Comparison of ENCODE assay signal across 1 cellular context in the genomic region with DNA sequence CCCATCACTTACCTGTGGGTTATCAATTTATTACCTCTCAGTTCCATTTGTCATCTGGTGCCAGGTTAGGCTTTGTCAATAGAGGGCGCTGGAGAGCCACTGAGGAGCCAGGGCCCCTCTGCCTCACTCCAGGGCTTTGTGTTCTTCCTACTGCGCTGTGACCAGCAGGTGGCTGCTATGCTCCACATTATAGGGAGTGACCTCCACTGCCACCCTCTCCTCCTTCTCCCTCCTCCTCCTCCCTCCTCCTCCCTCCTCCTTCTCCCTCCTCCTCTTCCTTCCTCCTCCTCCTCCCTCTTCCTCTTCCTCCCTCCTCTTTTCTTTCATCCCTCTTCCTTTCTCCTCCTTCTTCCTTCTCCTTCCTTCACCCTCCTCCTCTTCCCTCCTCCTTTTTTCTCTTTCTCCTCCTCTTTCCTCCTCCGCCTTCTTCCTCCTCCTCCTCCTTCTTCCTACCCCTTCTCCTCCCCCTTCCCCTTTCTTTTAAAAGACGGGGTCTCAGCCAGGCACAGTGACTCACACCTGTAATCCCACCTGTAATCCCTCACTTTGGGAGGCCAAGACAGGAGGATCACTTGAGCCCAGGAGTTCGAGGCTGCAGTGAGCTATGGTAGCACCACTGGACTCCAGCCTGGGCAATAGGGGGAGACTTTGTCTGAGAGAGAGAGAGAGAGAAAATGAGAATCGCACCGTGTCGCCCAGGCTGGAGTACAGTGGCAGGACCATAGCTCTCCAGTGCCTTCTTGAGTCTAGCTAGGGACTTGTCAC.
A peak's percentile ranks its signal among the peaks of the same experiment; 100 is the strongest.
TF ChIP-seq lines count a peak whose summit lies in the region.

No MANE protein-coding gene starts in this region.

TF ChIP-seq in H1, 55 proteins besides CTCF, POLR2A, EP300 and RAD21:
- TF ChIP-seq FOSL1 (IDR thresholded peaks at IDR 0.05; ENCODE audit: insufficient read depth, low read depth, low read length), result no peak
- TF ChIP-seq JUN (IDR thresholded peaks at IDR 0.05; ENCODE audit: low read depth, low read length), result no peak
- 0 out of 2 replicates have a peak, but pooled peaks have one; percentile 34 for TF ChIP-seq RXRA (IDR thresholded peaks at IDR 0.05; ENCODE audit: insufficient read depth, low read depth, low read length)
- TF ChIP-seq KDM1A (IDR thresholded peaks at IDR 0.05; ENCODE audit: borderline replicate concordance, low read length), result peak; percentile 30; the same call in 1 of the 2 replicates
- no peak for TF ChIP-seq BACH1 (IDR thresholded peaks at IDR 0.05; ENCODE audit: low read length)
- no peak for TF ChIP-seq TAF1 (IDR thresholded peaks at IDR 0.05; ENCODE audit: low read depth, low read length)
- 0 out of 4 replicates have a peak, but pooled peaks have one; percentile 55 to 67 for TF ChIP-seq SIN3A (conservative IDR thresholded peaks at IDR 0.05 in 1 of 2, IDR thresholded peaks at IDR 0.05 in 1 of 2; ENCODE audit: low read depth in 1 of 2, low read length in 2 of 2)
- no peak for TF ChIP-seq TAF7 (optimal IDR thresholded peaks at IDR 0.05; ENCODE audit: borderline replicate concordance, low read depth, low read length)
- no peak for TF ChIP-seq PHF8 (conservative IDR thresholded peaks at IDR 0.05; ENCODE audit: low read depth, low read length)
- 0 out of 2 replicates have a peak, but pooled peaks have one; percentile 38 for TF ChIP-seq TCF12 (IDR thresholded peaks at IDR 0.05; ENCODE audit: low read depth, low read length)
- TF ChIP-seq JUND (IDR thresholded peaks at IDR 0.05; ENCODE audit: low read length), result 0 out of 2 replicates have a peak, but pooled peaks have one; percentile 36
- TF ChIP-seq RBBP5 (IDR thresholded peaks at IDR 0.05; ENCODE audit: borderline replicate concordance, low read depth, low read length), result no peak
